15 cellular contexts compared by ENCODE assay signal in genomic region chr3:16485024-16485992, GRCh38. TPM values are rescaled to one million over a fixed set of nuclear protein-coding genes. Genes with fewer than 3 reads are reported as not detected.
DNase-seq lines count a peak whose midpoint lies in the region; ATAC-seq and TF ChIP-seq lines count a peak whose summit lies in the region.
"Had no signal": no experiment of that assay in that cellular context is flagged by ENCODE, and none has a peak within 500 bp of the region (broad histone marks: within the 10 kb centered on the region; RNA-seq: fewer than 3 reads in every experiment).

No MANE protein-coding gene starts in this region.

- H3K27ac Mint-ChIP-seq in chondrocyte (ENCODE audit: unreplicated experiment), result peak overlapping the region; percentile 90
- peak overlapping the region; percentile 3 to 91 (median 76) for H3K27ac Mint-ChIP-seq in naive thymus-derived CD4-positive, alpha-beta T cell
- H3K27ac Mint-ChIP-seq: activated CD8-positive, alpha-beta memory T cell treated with anti-CD3 and anti-CD28 coated beads, Interleukin-2, amount 10 ng/mL, durations not matched to agents 7 days and 5 days had no signal

- H3K36me3 Mint-ChIP-seq in chondrocyte (ENCODE audit: low read depth), result peaks cover 8% of the 10 kb centered on the region
- peaks cover 21 to 52% (median 33%) of the 10 kb centered on the region in 5 donors for H3K36me3 Mint-ChIP-seq in naive thymus-derived CD4-positive, alpha-beta T cell

- H3K27me3 Mint-ChIP-seq in chondrocyte (ENCODE audit: low read depth), result no peaks in the 10 kb centered on the region
- H3K27me3 Mint-ChIP-seq in naive thymus-derived CD4-positive, alpha-beta T cell, result no peaks in the 10 kb centered on the region
- H3K27me3 Mint-ChIP-seq: activated CD8-positive, alpha-beta memory T cell treated with anti-CD3 and anti-CD28 coated beads, Interleukin-2, amount 10 ng/mL, durations not matched to agents 7 days and 5 days had no signal

- no peaks in the 10 kb centered on the region for H3K9me3 Mint-ChIP-seq in chondrocyte (ENCODE audit: low read depth)
- peaks cover 0 to 6% (median 0%) of the 10 kb centered on the region in 11 donors for H3K9me3 Mint-ChIP-seq in naive thymus-derived CD4-positive, alpha-beta T cell

- peaks cover 70% of the 10 kb centered on the region for H3K4me1 Mint-ChIP-seq in chondrocyte (ENCODE audit: low read depth)
- H3K4me1 Mint-ChIP-seq in naive thymus-derived CD4-positive, alpha-beta T cell, result peaks cover 48 to 78% (median 75%) of the 10 kb centered on the region in 7 donors

- intact Hi-C loops in naive thymus-derived CD4-positive, alpha-beta T cell (cut with micrococcal nuclease), result loop anchor here in 1 of 2 donors (10.0 kb wide), 1 partner anchor 359 kb away; no protein-coding TSS in a partner anchor

- POLR2A ChIA-PET in AG04450 (lab: Yijun Ruan, JAX), result interaction anchor here (0.7 to 1.5 kb wide), 5 partner anchors 7 to 33 kb away, joined by 3 to 6 read pairs (median 3); no protein-coding TSS in a partner anchor
- POLR2A ChIA-PET in HEK293 (lab: Yijun Ruan, JAX), result no interaction called here
- POLR2A ChIA-PET in naive thymus-derived CD4-positive, alpha-beta T cell (lab: Charles Lee), result interaction anchor here (1.1 to 4.4 kb wide), 3 partner anchors 9 to 26 kb away, joined by 3 to 39 read pairs (median 29); partner anchors contain the start of gene RFTN1

- H3K4me3 Mint-ChIP-seq in chondrocyte (ENCODE audit: unreplicated experiment), result no peak overlapping the region
- peak overlapping the region in 3 of 10 donors; percentile 3 to 20 (median 20) for H3K4me3 Mint-ChIP-seq in naive thymus-derived CD4-positive, alpha-beta T cell
- H3K4me3 Mint-ChIP-seq: activated CD8-positive, alpha-beta memory T cell treated with anti-CD3 and anti-CD28 coated beads, Interleukin-2, amount 10 ng/mL, durations not matched to agents 7 days and 5 days had no signal

- ATAC-seq in naive thymus-derived CD4-positive, alpha-beta T cell, result no peak
- ATAC-seq in HG03457 (IDR thresholded peaks at IDR 0.05; ENCODE audit: unreplicated experiment), result no peak
- ATAC-seq: activated CD8-positive, alpha-beta memory T cell treated with anti-CD3 and anti-CD28 coated beads, Interleukin-2, amount 10 ng/mL, durations not matched to agents 7 days and 5 days had no signal

- H3K4me1 ChIP-seq in HEK293 (ENCODE audit: control insufficient read depth, insufficient read depth, low read length), result peaks cover 30% of the 10 kb centered on the region
- H3K4me1 ChIP-seq in naive thymus-derived CD4-positive, alpha-beta T cell (ENCODE audit: control insufficient read depth in 2 of 2, insufficient read depth in 2 of 2, low read length in 2 of 2), result peaks cover 25 to 43% of the 10 kb centered on the region in 2 donors

- H3K4me3 ChIP-seq in AG04450 (ENCODE audit: low read depth, low read length), result no peak overlapping the region
- no peak overlapping the region for H3K4me3 ChIP-seq in HEK293 (ENCODE audit: low read depth, low read length)
- no peak overlapping the region for H3K4me3 ChIP-seq in naive thymus-derived CD4-positive, alpha-beta T cell (ENCODE audit: low read length)
- H3K4me3 ChIP-seq: pancreas had no signal

- H3K36me3 ChIP-seq in HEK293 (ENCODE audit: control insufficient read depth in 2 of 2, insufficient read depth in 1 of 2, low read length in 2 of 2), result peaks cover 0 to 4% of the 10 kb centered on the region in 2 experiments; a peak in 1 of 3 replicates
- peaks cover 0 to 2% (median 2%) of the 10 kb centered on the region in 3 experiments for H3K36me3 ChIP-seq in naive thymus-derived CD4-positive, alpha-beta T cell (ENCODE audit: control insufficient read depth in 2 of 3, insufficient read depth in 3 of 3, low read length in 3 of 3)
- H3K36me3 ChIP-seq: pancreas had no signal

- TF ChIP-seq CTCF in AG04450 (IDR thresholded peaks at IDR 0.05; ENCODE audit: low read depth, low read length), result no peak
- TF ChIP-seq CTCF in HEK293 (tag by site-specific recombination; IDR thresholded peaks at IDR 0.05), result no peak
- no peak for TF ChIP-seq CTCF in chondrocyte (IDR thresholded peaks at IDR 0.05)

- no peaks in the 10 kb centered on the region for H3K27me3 ChIP-seq in AG04450 (ENCODE audit: control insufficient read depth, insufficient read depth, low read length)
- no peaks in the 10 kb centered on the region for H3K27me3 ChIP-seq in naive thymus-derived CD4-positive, alpha-beta T cell (ENCODE audit: control insufficient read depth in 2 of 2, insufficient read depth in 2 of 2, low read length in 2 of 2)
- H3K27me3 ChIP-seq: pancreas had no signal

- DNase-seq in AG04450 (ENCODE audit: low read depth, low spot score), result no peak
- DNase-seq in chondrocyte (ENCODE audit: low spot score), result no peak
- DNase-seq in naive thymus-derived CD4-positive, alpha-beta T cell, result no peak
- no peak for DNase-seq in NOMO-1 treated with dmso at 0.1 percent for 144 hours (lab: John Stamatoyannopoulos, UW; ENCODE audit: unreplicated experiment)
- DNase-seq in NCI-H2107 (lab: John Stamatoyannopoulos, UW), result no peak
- no peak for DNase-seq in SW 1271 (lab: John Stamatoyannopoulos, UW)
- DNase-seq: activated CD8-positive, alpha-beta memory T cell treated with anti-CD3 and anti-CD28 coated beads, Interleukin-2, amount 10 ng/mL, durations not matched to agents 7 days and 5 days; effector memory CD4-positive, alpha-beta T cell; head of caudate nucleus; NCI-H1417 treated with DMSO at 0.1 percent for 48 hours; NCI-H524; pancreas; RPMI8226 had no signal

- CTCF ChIA-PET in AG04450 (lab: Charles Lee) (interaction anchor here (0.5 kb wide), 1 partner anchor 437 kb away, joined by 3 read pairs; no protein-coding TSS in a partner anchor), HEK293 (lab: Yijun Ruan, JAX) (interaction anchor here (0.7 kb wide), 1 partner anchor 65 kb away, joined by 6 read pairs; no protein-coding TSS in a partner anchor)
- CTCF ChIA-PET in naive thymus-derived CD4-positive, alpha-beta T cell (lab: Charles Lee), result no interaction called here

- H3K27ac ChIP-seq in AG04450 (ENCODE audit: low read depth, low read length), result peak overlapping the region; percentile 48
- H3K27ac ChIP-seq in HEK293 (ENCODE audit: extremely low read depth, low read depth, low read length), result no peak overlapping the region
- H3K27ac ChIP-seq in naive thymus-derived CD4-positive, alpha-beta T cell (ENCODE audit: low read depth, low read length), result no peak overlapping the region
- H3K27ac ChIP-seq: pancreas had no signal

- H3K9me3 ChIP-seq in AG04450 (ENCODE audit: control insufficient read depth, insufficient read depth, low read length) (no peaks in the 10 kb centered on the region), HEK293 (ENCODE audit: control insufficient read depth, insufficient read depth, low read depth, low read length) (no peaks in the 10 kb centered on the region)
- H3K9me3 ChIP-seq in naive thymus-derived CD4-positive, alpha-beta T cell (ENCODE audit: control insufficient read depth in 2 of 3, low read length in 3 of 3), result no peaks in the 10 kb centered on the region
- H3K9me3 ChIP-seq: pancreas had no signal

TF ChIP-seq in HEK293, 187 proteins besides CTCF, POLR2A, EP300 and RAD21:
- TF ChIP-seq BCL11B (tag by site-specific recombination; IDR thresholded peaks at IDR 0.05; ENCODE audit: low read depth), result no peak
- TF ChIP-seq ZSCAN4 (tag by site-specific recombination; IDR thresholded peaks at IDR 0.05), result no peak
- TF ChIP-seq EGR2 (tag by site-specific recombination; IDR thresholded peaks at IDR 0.05; ENCODE audit: low read depth), result no peak
- TF ChIP-seq ZNF350 (tag by site-specific recombination; IDR thresholded peaks at IDR 0.05), result no peak
- TF ChIP-seq ZNF146 (tag by site-specific recombination; IDR thresholded peaks at IDR 0.05), result 0 out of 2 replicates have a peak, but pooled peaks have one; percentile 10
- TF ChIP-seq ZNF16 (tag by site-specific recombination; IDR thresholded peaks at IDR 0.05; ENCODE audit: low read depth), result no peak
- TF ChIP-seq KLF8 (tag by site-specific recombination; IDR thresholded peaks at IDR 0.05), result no peak
- no peak for TF ChIP-seq ZNF488 (tag by site-specific recombination; IDR thresholded peaks at IDR 0.05)
- TF ChIP-seq YY2 (tag by site-specific recombination; IDR thresholded peaks at IDR 0.05), result no peak

RNA-seq across cellular contexts. Expression of gene RFTN1, which starts 28.2 kb away (rescaled TPM):
- polyA plus RNA-seq in AG04450 (2011; rRNA removed), result 97.3 and 110 TPM in 2 replicates
- polyA minus RNA-seq in AG04450 (2011; rRNA and poly(A)+ RNA removed), result 91.8 and 101 TPM in 2 replicates
- 53.3 to 54.9 TPM (median 53.4 TPM) in 3 replicates for total RNA-seq in chondrocyte
- total RNA-seq in naive thymus-derived CD4-positive, alpha-beta T cell, result 10 to 100 TPM; 51.1 to 68.8 (median 61.5) TPM
- polyA plus RNA-seq in naive thymus-derived CD4-positive, alpha-beta T cell, result 10 to 100 TPM; 44.8 to 53.2 TPM
